In the genomic region with DNA sequence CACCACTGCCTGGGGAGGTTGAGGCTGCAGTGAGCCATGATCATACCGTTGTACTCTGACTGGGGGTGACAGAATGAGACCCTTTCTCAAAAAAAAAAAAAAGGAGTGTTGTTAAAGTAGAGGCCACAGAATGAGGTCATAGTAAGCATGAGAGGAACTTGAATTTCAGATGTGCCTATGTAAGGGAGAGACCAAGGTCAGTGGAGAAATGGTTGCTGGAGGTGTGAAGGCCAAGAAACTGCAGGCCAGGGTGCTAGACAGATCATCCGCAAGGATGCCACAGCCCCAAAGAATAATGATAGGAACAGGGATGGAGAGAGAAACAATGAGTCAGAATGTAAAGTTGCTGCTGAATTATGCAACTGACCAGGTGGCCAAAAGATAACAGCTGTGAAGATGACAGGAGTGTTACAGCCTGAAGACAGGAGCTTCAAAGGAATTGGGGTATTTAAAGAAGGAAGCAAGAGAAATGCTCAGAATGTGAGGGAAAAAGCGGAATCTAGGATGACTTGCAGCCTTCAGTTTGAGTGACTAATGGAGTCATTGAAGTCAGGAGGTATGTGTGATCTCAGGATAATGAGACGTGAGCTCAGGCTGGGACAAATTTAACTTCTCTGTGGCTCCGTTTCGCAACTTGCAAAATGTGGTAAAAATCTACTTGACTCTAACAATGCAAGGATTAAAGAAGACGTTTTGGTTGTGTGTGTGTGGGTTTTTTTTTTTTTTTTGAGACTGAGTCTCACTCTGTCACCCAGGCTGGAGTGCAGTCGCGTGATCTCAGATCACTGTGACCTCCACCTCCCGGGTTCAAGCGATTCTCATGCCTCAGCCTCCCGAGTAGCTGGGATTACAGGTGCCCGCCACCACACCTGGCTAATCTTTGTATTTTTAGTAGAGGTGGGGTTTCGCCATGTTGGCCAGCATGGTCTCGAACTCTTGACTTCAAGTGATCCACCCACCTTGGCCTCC, we compare ENCODE assay signal across 1 cellular context.
TF ChIP-seq lines count a peak whose summit lies in the region.

No MANE protein-coding gene starts in this region.

TF ChIP-seq in K562, 482 proteins besides CTCF, POLR2A, EP300 and RAD21 (continued from another document and continues in another):
- TF ChIP-seq, protein P1, sequence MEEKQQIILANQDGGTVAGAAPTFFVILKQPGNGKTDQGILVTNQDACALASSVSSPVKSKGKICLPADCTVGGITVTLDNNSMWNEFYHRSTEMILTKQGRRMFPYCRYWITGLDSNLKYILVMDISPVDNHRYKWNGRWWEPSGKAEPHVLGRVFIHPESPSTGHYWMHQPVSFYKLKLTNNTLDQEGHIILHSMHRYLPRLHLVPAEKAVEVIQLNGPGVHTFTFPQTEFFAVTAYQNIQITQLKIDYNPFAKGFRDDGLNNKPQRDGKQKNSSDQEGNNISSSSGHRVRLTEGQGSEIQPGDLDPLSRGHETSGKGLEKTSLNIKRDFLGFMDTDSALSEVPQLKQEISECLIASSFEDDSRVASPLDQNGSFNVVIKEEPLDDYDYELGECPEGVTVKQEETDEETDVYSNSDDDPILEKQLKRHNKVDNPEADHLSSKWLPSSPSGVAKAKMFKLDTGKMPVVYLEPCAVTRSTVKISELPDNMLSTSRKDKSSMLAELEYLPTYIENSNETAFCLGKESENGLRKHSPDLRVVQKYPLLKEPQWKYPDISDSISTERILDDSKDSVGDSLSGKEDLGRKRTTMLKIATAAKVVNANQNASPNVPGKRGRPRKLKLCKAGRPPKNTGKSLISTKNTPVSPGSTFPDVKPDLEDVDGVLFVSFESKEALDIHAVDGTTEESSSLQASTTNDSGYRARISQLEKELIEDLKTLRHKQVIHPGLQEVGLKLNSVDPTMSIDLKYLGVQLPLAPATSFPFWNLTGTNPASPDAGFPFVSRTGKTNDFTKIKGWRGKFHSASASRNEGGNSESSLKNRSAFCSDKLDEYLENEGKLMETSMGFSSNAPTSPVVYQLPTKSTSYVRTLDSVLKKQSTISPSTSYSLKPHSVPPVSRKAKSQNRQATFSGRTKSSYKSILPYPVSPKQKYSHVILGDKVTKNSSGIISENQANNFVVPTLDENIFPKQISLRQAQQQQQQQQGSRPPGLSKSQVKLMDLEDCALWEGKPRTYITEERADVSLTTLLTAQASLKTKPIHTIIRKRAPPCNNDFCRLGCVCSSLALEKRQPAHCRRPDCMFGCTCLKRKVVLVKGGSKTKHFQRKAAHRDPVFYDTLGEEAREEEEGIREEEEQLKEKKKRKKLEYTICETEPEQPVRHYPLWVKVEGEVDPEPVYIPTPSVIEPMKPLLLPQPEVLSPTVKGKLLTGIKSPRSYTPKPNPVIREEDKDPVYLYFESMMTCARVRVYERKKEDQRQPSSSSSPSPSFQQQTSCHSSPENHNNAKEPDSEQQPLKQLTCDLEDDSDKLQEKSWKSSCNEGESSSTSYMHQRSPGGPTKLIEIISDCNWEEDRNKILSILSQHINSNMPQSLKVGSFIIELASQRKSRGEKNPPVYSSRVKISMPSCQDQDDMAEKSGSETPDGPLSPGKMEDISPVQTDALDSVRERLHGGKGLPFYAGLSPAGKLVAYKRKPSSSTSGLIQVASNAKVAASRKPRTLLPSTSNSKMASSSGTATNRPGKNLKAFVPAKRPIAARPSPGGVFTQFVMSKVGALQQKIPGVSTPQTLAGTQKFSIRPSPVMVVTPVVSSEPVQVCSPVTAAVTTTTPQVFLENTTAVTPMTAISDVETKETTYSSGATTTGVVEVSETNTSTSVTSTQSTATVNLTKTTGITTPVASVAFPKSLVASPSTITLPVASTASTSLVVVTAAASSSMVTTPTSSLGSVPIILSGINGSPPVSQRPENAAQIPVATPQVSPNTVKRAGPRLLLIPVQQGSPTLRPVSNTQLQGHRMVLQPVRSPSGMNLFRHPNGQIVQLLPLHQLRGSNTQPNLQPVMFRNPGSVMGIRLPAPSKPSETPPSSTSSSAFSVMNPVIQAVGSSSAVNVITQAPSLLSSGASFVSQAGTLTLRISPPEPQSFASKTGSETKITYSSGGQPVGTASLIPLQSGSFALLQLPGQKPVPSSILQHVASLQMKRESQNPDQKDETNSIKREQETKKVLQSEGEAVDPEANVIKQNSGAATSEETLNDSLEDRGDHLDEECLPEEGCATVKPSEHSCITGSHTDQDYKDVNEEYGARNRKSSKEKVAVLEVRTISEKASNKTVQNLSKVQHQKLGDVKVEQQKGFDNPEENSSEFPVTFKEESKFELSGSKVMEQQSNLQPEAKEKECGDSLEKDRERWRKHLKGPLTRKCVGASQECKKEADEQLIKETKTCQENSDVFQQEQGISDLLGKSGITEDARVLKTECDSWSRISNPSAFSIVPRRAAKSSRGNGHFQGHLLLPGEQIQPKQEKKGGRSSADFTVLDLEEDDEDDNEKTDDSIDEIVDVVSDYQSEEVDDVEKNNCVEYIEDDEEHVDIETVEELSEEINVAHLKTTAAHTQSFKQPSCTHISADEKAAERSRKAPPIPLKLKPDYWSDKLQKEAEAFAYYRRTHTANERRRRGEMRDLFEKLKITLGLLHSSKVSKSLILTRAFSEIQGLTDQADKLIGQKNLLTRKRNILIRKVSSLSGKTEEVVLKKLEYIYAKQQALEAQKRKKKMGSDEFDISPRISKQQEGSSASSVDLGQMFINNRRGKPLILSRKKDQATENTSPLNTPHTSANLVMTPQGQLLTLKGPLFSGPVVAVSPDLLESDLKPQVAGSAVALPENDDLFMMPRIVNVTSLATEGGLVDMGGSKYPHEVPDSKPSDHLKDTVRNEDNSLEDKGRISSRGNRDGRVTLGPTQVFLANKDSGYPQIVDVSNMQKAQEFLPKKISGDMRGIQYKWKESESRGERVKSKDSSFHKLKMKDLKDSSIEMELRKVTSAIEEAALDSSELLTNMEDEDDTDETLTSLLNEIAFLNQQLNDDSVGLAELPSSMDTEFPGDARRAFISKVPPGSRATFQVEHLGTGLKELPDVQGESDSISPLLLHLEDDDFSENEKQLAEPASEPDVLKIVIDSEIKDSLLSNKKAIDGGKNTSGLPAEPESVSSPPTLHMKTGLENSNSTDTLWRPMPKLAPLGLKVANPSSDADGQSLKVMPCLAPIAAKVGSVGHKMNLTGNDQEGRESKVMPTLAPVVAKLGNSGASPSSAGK (IDR thresholded peaks at IDR 0.05), result peak; percentile 86
- TF ChIP-seq ATF6 (CRISPR knock-in tag; IDR thresholded peaks at IDR 0.05) (peak; percentile 95; the same call in 1 of the 2 replicates), KLF16 (IDR thresholded peaks at IDR 0.05) (peak; percentile 92), JUN (IDR thresholded peaks at IDR 0.05; ENCODE audit: borderline replicate concordance, low read depth, low read length) (peak; percentile 99), JUN (CRISPR knock-in tag; IDR thresholded peaks at IDR 0.05; ENCODE audit: borderline replicate concordance) (peak; percentile 97; the same call in 1 of the 2 replicates), YY1 (IDR thresholded peaks at IDR 0.05; ENCODE audit: borderline replicate concordance in 1 of 3, control insufficient read depth in 1 of 3, extremely low read depth in 1 of 3, insufficient read depth in 3 of 3, insufficient read length in 1 of 3, insufficient replicate concordance in 2 of 3, low read depth in 1 of 3, low read length in 2 of 3) (peak in 1 of 3 experiments; percentile 13), ZNF239 (CRISPR knock-in tag; IDR thresholded peaks at IDR 0.05) (peak; percentile 45; the same call in 1 of the 2 replicates), U2AF2 (optimal IDR thresholded peaks at IDR 0.05; ENCODE audit: low read depth, low read length) (no peak), PHF8 (IDR thresholded peaks at IDR 0.05; ENCODE audit: borderline replicate concordance, low read length) (no peak), CXXC5 (CRISPR knock-in tag; IDR thresholded peaks at IDR 0.05) (peak; percentile 79), NFYB (IDR thresholded peaks at IDR 0.05; ENCODE audit: extremely low read depth, insufficient read length) (no peak), BHLHE40 (IDR thresholded peaks at IDR 0.05; ENCODE audit: low read length) (peak; percentile 60), TOE1 (IDR thresholded peaks at IDR 0.05; ENCODE audit: borderline replicate concordance) (peak; percentile 92), TOE1 (CRISPR knock-in tag; IDR thresholded peaks at IDR 0.05; ENCODE audit: borderline replicate concordance, low read depth) (no peak), TRIM24 (IDR thresholded peaks at IDR 0.05) (peak; percentile 99), MCM2 (IDR thresholded peaks at IDR 0.05; ENCODE audit: low read depth) (no peak), ZKSCAN8 (CRISPR knock-in tag; IDR thresholded peaks at IDR 0.05) (peak; percentile 82; the same call in 1 of the 2 replicates), CTCFL (IDR thresholded peaks at IDR 0.05; ENCODE audit: borderline replicate concordance, insufficient read depth, low read depth, low read length, poor library complexity, severe bottlenecking) (no peak), ZNF507 (tag; conservative IDR thresholded peaks at IDR 0.05) (no peak), ERF (CRISPR knock-in tag; IDR thresholded peaks at IDR 0.05) (no peak), SOX6 (IDR thresholded peaks at IDR 0.05) (peak; percentile 100), CTBP1 (IDR thresholded peaks at IDR 0.05; ENCODE audit: borderline replicate concordance) (peak; percentile 100), RBFOX2 (IDR thresholded peaks at IDR 0.05; ENCODE audit: low read depth, low read length) (no peak), HDAC1 (IDR thresholded peaks at IDR 0.05) (peak; percentile 89 to 99), SMAD4 (CRISPR knock-in tag; conservative IDR thresholded peaks at IDR 0.05) (peak; percentile 94), RAD51 (IDR thresholded peaks at IDR 0.05; ENCODE audit: borderline replicate concordance, low read depth) (peak; percentile 57), NFRKB (IDR thresholded peaks at IDR 0.05; ENCODE audit: low read depth) (peak; percentile 79), HDAC3 (IDR thresholded peaks at IDR 0.05; ENCODE audit: borderline replicate concordance, partially characterized antibody) (peak; percentile 97), USF2 (CRISPR knock-in tag; IDR thresholded peaks at IDR 0.05) (no peak), MCM5 (IDR thresholded peaks at IDR 0.05; ENCODE audit: low read depth) (no peak)
- TF ChIP-seq, protein P2, sequence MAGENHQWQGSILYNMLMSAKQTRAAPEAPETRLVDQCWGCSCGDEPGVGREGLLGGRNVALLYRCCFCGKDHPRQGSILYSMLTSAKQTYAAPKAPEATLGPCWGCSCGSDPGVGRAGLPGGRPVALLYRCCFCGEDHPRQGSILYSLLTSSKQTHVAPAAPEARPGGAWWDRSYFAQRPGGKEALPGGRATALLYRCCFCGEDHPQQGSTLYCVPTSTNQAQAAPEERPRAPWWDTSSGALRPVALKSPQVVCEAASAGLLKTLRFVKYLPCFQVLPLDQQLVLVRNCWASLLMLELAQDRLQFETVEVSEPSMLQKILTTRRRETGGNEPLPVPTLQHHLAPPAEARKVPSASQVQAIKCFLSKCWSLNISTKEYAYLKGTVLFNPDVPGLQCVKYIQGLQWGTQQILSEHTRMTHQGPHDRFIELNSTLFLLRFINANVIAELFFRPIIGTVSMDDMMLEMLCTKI (IDR thresholded peaks at IDR 0.05; ENCODE audit: partially characterized antibody), result no peak
- TF ChIP-seq, protein P3, sequence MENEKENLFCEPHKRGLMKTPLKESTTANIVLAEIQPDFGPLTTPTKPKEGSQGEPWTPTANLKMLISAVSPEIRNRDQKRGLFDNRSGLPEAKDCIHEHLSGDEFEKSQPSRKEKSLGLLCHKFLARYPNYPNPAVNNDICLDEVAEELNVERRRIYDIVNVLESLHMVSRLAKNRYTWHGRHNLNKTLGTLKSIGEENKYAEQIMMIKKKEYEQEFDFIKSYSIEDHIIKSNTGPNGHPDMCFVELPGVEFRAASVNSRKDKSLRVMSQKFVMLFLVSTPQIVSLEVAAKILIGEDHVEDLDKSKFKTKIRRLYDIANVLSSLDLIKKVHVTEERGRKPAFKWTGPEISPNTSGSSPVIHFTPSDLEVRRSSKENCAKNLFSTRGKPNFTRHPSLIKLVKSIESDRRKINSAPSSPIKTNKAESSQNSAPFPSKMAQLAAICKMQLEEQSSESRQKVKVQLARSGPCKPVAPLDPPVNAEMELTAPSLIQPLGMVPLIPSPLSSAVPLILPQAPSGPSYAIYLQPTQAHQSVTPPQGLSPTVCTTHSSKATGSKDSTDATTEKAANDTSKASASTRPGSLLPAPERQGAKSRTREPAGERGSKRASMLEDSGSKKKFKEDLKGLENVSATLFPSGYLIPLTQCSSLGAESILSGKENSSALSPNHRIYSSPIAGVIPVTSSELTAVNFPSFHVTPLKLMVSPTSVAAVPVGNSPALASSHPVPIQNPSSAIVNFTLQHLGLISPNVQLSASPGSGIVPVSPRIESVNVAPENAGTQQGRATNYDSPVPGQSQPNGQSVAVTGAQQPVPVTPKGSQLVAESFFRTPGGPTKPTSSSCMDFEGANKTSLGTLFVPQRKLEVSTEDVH (IDR thresholded peaks at IDR 0.05; ENCODE audit: low read depth, partially characterized antibody), result peak; percentile 83
